26 cellular contexts compared by ENCODE assay signal in genomic region chr22:41659941-41660340, GRCh38. TPM values are rescaled to one million over a fixed set of nuclear protein-coding genes. Genes with fewer than 3 reads are reported as not detected.
DNase-seq lines count a peak whose midpoint lies in the region; ATAC-seq and TF ChIP-seq lines count a peak whose summit lies in the region.
"Had no signal": no experiment of that assay in that cellular context is flagged by ENCODE, and none has a peak within 500 bp of the region (broad histone marks: within the 10 kb centered on the region; RNA-seq: fewer than 3 reads in every experiment).

No MANE protein-coding gene starts in this region.

- H3K9me3 Mint-ChIP-seq in activated naive CD8-positive, alpha-beta T cell treated with anti-CD3 and anti-CD28 coated beads for 36 hours: no peaks in the 10 kb centered on the region
- no peaks in the 10 kb centered on the region for H3K9me3 Mint-ChIP-seq in stimulated activated effector memory CD8-positive, alpha-beta T cell treated with anti-CD3 and anti-CD28 coated beads, Interleukin-12 subunit alpha, Interleukin-12 subunit beta, amount 100 ng/mL, for 72 hours
- H3K9me3 Mint-ChIP-seq in Caco-2 (ENCODE audit: unreplicated experiment): no peaks in the 10 kb centered on the region
- H3K9me3 Mint-ChIP-seq: activated CD4-positive, alpha-beta T cell treated with anti-CD3 and anti-CD28 coated beads, Interleukin-2, amount 10 ng/mL, durations not matched to agents 7 days and 5 days; natural killer cell treated with Interleukin-12 subunit alpha and Interleukin-12 subunit beta and Interleukin-15 and Interleukin-18, amount 100 ng/mL, for 72 hours; T-helper 2 cell treated with Interferon-gamma antibody and Interleukin-4, amounts not matched to agents 5 μg/mL and 100 μg/mL, for 36 hours had no signal

- peak; percentile 77 for ATAC-seq in Right ventricle myocardium inferior
- ATAC-seq in stimulated activated effector memory CD8-positive, alpha-beta T cell treated with anti-CD3 and anti-CD28 coated beads, Interleukin-12 subunit alpha, Interleukin-12 subunit beta, amount 100 ng/mL, for 72 hours: no peak
- ATAC-seq in HG03457 (IDR thresholded peaks at IDR 0.05; ENCODE audit: unreplicated experiment): no peak
- ATAC-seq: HepG2; natural killer cell treated with Interleukin-12 subunit alpha and Interleukin-12 subunit beta and Interleukin-15 and Interleukin-18, amount 100 ng/mL, for 72 hours had no signal

- H3K9me3 ChIP-seq in left ventricle myocardium inferior (replicated peaks) (no peaks in the 10 kb centered on the region), Caco-2 (no peaks in the 10 kb centered on the region)
- H3K9me3 ChIP-seq: HAP-1, ovary, spleen, stomach, transverse colon had no signal

- H3K4me1 ChIP-seq in left ventricle myocardium inferior (peaks cover 30% of the 10 kb centered on the region), Caco-2 (no peaks in the 10 kb centered on the region)
- H3K4me1 ChIP-seq: HAP-1, spleen, stomach, transverse colon had no signal

- no peaks in the 10 kb centered on the region for H3K27me3 Mint-ChIP-seq in activated naive CD8-positive, alpha-beta T cell treated with anti-CD3 and anti-CD28 coated beads for 36 hours
- no peaks in the 10 kb centered on the region for H3K27me3 Mint-ChIP-seq in Caco-2 (ENCODE audit: insufficient read depth, unreplicated experiment)
- H3K27me3 Mint-ChIP-seq: activated CD4-positive, alpha-beta T cell treated with anti-CD3 and anti-CD28 coated beads, Interleukin-2, amount 10 ng/mL, durations not matched to agents 7 days and 5 days; natural killer cell treated with Interleukin-12 subunit alpha and Interleukin-12 subunit beta and Interleukin-15 and Interleukin-18, amount 100 ng/mL, for 72 hours had no signal

- no peak for DNase-seq in Right ventricle myocardium inferior (ENCODE audit: missing footprints)
- no peak for DNase-seq in cardiac septum (ENCODE audit: low spot score)
- DNase-seq in activated naive CD8-positive, alpha-beta T cell treated with anti-CD3 and anti-CD28 coated beads for 36 hours: no peak
- DNase-seq in left ventricle myocardium inferior: peak; percentile 30
- DNase-seq in stimulated activated effector memory CD8-positive, alpha-beta T cell treated with anti-CD3 and anti-CD28 coated beads, Interleukin-12 subunit alpha, Interleukin-12 subunit beta, amount 100 ng/mL, for 72 hours (ENCODE audit: low spot score in 2 of 2): no peak
- DNase-seq in Caco-2: no peak
- DNase-seq in NCI-H2107 treated with DMSO at 0.1 percent for 48 hours (lab: John Stamatoyannopoulos, UW; ENCODE audit: unreplicated experiment): no peak
- DNase-seq: activated CD4-positive, alpha-beta T cell treated with anti-CD3 and anti-CD28 coated beads, Interleukin-2, amount 10 ng/mL, durations not matched to agents 7 days and 5 days; activated CD8-positive, alpha-beta memory T cell treated with anti-CD3 and anti-CD28 coated beads, Interleukin-2, amount 50 U/mL, for 4 hours; activated gamma-delta T cell; C1 segment of cervical spinal cord; effector CD4-positive, alpha-beta T cell; NCI-H1092; NCI-H2029; NCI-H2227 treated with DMSO at 0.1 percent for 48 hours; ovary; spleen; stomach; transverse colon; WERI-Rb-1 had no signal

- H3K27ac Mint-ChIP-seq in activated naive CD8-positive, alpha-beta T cell treated with anti-CD3 and anti-CD28 coated beads for 36 hours: peak overlapping the region; percentile 28
- peak overlapping the region; percentile 71 for H3K27ac Mint-ChIP-seq in stimulated activated effector memory CD8-positive, alpha-beta T cell treated with anti-CD3 and anti-CD28 coated beads, Interleukin-12 subunit alpha, Interleukin-12 subunit beta, amount 100 ng/mL, for 72 hours
- no peak overlapping the region for H3K27ac Mint-ChIP-seq in Caco-2 (ENCODE audit: unreplicated experiment)
- H3K27ac Mint-ChIP-seq: natural killer cell treated with Interleukin-12 subunit alpha and Interleukin-12 subunit beta and Interleukin-15 and Interleukin-18, amount 100 ng/mL, for 72 hours; T-helper 2 cell treated with Interferon-gamma antibody and Interleukin-4, amounts not matched to agents 5 μg/mL and 100 μg/mL, for 36 hours had no signal

- intact Hi-C loops in Right ventricle myocardium inferior (cut with DNase I) (no loop called here), cardiac septum (cut with DNase I) (no loop called here), left ventricle myocardium inferior (cut with micrococcal nuclease) (no loop called here), Caco-2 (cut with micrococcal nuclease; ENCODE audit: unreplicated experiment) (no loop called here)

- no peak overlapping the region for H3K4me3 ChIP-seq in left ventricle myocardium inferior
- no peak overlapping the region for H3K4me3 ChIP-seq in Caco-2 (ENCODE audit: low read depth, low read length)
- H3K4me3 ChIP-seq: HAP-1, ovary, spleen, stomach, transverse colon had no signal

- TF ChIP-seq CTCF in left ventricle myocardium inferior (IDR thresholded peaks at IDR 0.05; ENCODE audit: borderline replicate concordance): no peak
- TF ChIP-seq CTCF in Caco-2 (IDR thresholded peaks at IDR 0.05; ENCODE audit: insufficient read depth in 1 of 2, low read depth in 1 of 2, low read length in 1 of 2, severe bottlenecking in 1 of 2, unreplicated experiment in 1 of 2): no peak

- H3K36me3 ChIP-seq in left ventricle myocardium inferior (peaks cover 100% of the 10 kb centered on the region), Caco-2 (ENCODE audit: control insufficient read depth, insufficient read depth, low read length) (peaks cover under 1% of the 10 kb centered on the region; the same call in 1 of the 2 replicates)
- H3K36me3 ChIP-seq: ovary had no signal

- no peak overlapping the region for H3K4me3 Mint-ChIP-seq in activated naive CD8-positive, alpha-beta T cell treated with anti-CD3 and anti-CD28 coated beads for 36 hours
- H3K4me3 Mint-ChIP-seq in stimulated activated effector memory CD8-positive, alpha-beta T cell treated with anti-CD3 and anti-CD28 coated beads, Interleukin-12 subunit alpha, Interleukin-12 subunit beta, amount 100 ng/mL, for 72 hours: no peak overlapping the region
- H3K4me3 Mint-ChIP-seq in Caco-2 (ENCODE audit: unreplicated experiment): no peak overlapping the region
- H3K4me3 Mint-ChIP-seq: activated CD4-positive, alpha-beta T cell treated with anti-CD3 and anti-CD28 coated beads, Interleukin-2, amount 10 ng/mL, durations not matched to agents 7 days and 5 days; natural killer cell treated with Interleukin-12 subunit alpha and Interleukin-12 subunit beta and Interleukin-15 and Interleukin-18, amount 100 ng/mL, for 72 hours; T-helper 2 cell treated with Interferon-gamma antibody and Interleukin-4, amounts not matched to agents 5 μg/mL and 100 μg/mL, for 36 hours had no signal

- no peaks in the 10 kb centered on the region for H3K27me3 ChIP-seq in left ventricle myocardium inferior (ENCODE audit: low read depth)
- H3K27me3 ChIP-seq in Caco-2 (replicated peaks; ENCODE audit: control insufficient read depth, insufficient read depth, low read length): no peaks in the 10 kb centered on the region
- H3K27me3 ChIP-seq: ovary, spleen, stomach, transverse colon had no signal

- CTCF ChIA-PET in Caco-2 (lab: Charles Lee): no interaction called here

- no TSS peak for BruUV-seq in Caco-2 (replicated peaks; lab: Mats Ljungman, UMichigan)

- POLR2A ChIA-PET in Caco-2 (lab: Charles Lee): no interaction called here

- peak overlapping the region; percentile 88 for H3K27ac ChIP-seq in left ventricle myocardium inferior (replicated peaks)
- H3K27ac ChIP-seq: HL-60, ovary, spleen, stomach, transverse colon, WERI-Rb-1 had no signal

- H3K4me1 Mint-ChIP-seq in activated naive CD8-positive, alpha-beta T cell treated with anti-CD3 and anti-CD28 coated beads for 36 hours: no peaks in the 10 kb centered on the region
- peaks cover 7% of the 10 kb centered on the region for H3K4me1 Mint-ChIP-seq in stimulated activated effector memory CD8-positive, alpha-beta T cell treated with anti-CD3 and anti-CD28 coated beads, Interleukin-12 subunit alpha, Interleukin-12 subunit beta, amount 100 ng/mL, for 72 hours
- H3K4me1 Mint-ChIP-seq in Caco-2 (ENCODE audit: low read depth, unreplicated experiment): no peaks in the 10 kb centered on the region
- H3K4me1 Mint-ChIP-seq: activated CD4-positive, alpha-beta T cell treated with anti-CD3 and anti-CD28 coated beads, Interleukin-2, amount 10 ng/mL, durations not matched to agents 7 days and 5 days had no signal

- H3K36me3 Mint-ChIP-seq in activated naive CD8-positive, alpha-beta T cell treated with anti-CD3 and anti-CD28 coated beads for 36 hours: peaks cover 23% of the 10 kb centered on the region
- H3K36me3 Mint-ChIP-seq in stimulated activated effector memory CD8-positive, alpha-beta T cell treated with anti-CD3 and anti-CD28 coated beads, Interleukin-12 subunit alpha, Interleukin-12 subunit beta, amount 100 ng/mL, for 72 hours: peaks cover 100% of the 10 kb centered on the region
- peaks cover 87% of the 10 kb centered on the region for H3K36me3 Mint-ChIP-seq in Caco-2 (ENCODE audit: insufficient read depth, unreplicated experiment)

RNA-seq across cellular contexts. Expression of gene SNU13, which starts 28.7 kb away (rescaled TPM):
- 216 TPM for total RNA-seq in Right ventricle myocardium inferior
- total RNA-seq in cardiac septum: 149 TPM
- 100 to 1,000 TPM; 339 to 357 TPM for total RNA-seq in activated naive CD8-positive, alpha-beta T cell treated with anti-CD3 and anti-CD28 coated beads for 36 hours
- 197 TPM for total RNA-seq in left ventricle myocardium inferior
- total RNA-seq in Caco-2 (2022): 172 and 187 TPM in 2 replicates

RNA-seq across cellular contexts. Expression of gene XRCC6, which starts 38.8 kb away (rescaled TPM):
- total RNA-seq in Right ventricle myocardium inferior (172 TPM), cardiac septum (155 TPM), left ventricle myocardium inferior (155 TPM), Caco-2 (2022) (413 and 414 TPM in 2 replicates)
- 100 to 1,000 TPM; 498 to 502 TPM for total RNA-seq in activated naive CD8-positive, alpha-beta T cell treated with anti-CD3 and anti-CD28 coated beads for 36 hours

RNA-seq across cellular contexts. Expression of gene DESI1, which starts 39.1 kb away (rescaled TPM):
- total RNA-seq in Right ventricle myocardium inferior (41.6 TPM), cardiac septum (30.6 TPM), left ventricle myocardium inferior (46.2 TPM), Caco-2 (2022) (38.2 and 38.9 TPM in 2 replicates)
- 10 to 100 TPM; 67.0 to 78.8 TPM for total RNA-seq in activated naive CD8-positive, alpha-beta T cell treated with anti-CD3 and anti-CD28 coated beads for 36 hours

RNA-seq across cellular contexts. Expression of gene MEI1, which starts 39.4 kb away (rescaled TPM):
- total RNA-seq in Right ventricle myocardium inferior: 0.41 TPM
- total RNA-seq in cardiac septum: 0.40 TPM
- 10 to 100 TPM; 23.4 to 28.8 TPM for total RNA-seq in activated naive CD8-positive, alpha-beta T cell treated with anti-CD3 and anti-CD28 coated beads for 36 hours
- total RNA-seq in left ventricle myocardium inferior: 0.74 TPM
- total RNA-seq in Caco-2 (2022): not detected in 2 replicates
